1 cellular context compared by ENCODE assay signal in genomic region chr7:7707756-7708310, GRCh38.
TF ChIP-seq lines count a peak whose summit lies in the region.

No MANE protein-coding gene starts in this region.

TF ChIP-seq in H1, 55 proteins besides CTCF, POLR2A, EP300 and RAD21:
- no peak for TF ChIP-seq HDAC6 (IDR thresholded peaks at IDR 0.05; ENCODE audit: low read depth, low read length)
- 0 out of 2 replicates have a peak, but pooled peaks have one; percentile 8 for TF ChIP-seq JUND (IDR thresholded peaks at IDR 0.05; ENCODE audit: low read length)
